Comparison of ENCODE assay signal across 36 cellular contexts in the genomic region with DNA sequence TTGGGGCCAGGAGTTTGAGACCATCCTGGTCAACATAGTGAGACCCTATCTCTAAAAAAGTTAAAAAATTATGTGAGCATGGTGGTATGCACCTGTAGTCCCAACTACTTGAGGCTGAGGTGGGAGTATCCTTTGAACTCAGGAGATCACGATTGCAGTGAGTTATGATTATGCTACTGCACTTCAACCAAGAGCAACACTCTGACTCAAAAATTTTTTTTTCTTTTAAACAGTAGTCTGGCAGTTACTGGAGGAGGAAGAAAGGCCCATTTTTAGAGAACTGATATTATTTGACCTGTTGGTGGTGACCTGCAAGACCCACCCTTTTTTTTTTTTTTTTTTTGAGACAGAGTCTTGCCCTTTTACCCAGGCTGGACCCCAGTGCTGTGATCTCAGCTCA. TPM values are rescaled to one million over a fixed set of nuclear protein-coding genes. Genes with fewer than 3 reads are reported as not detected.
"Had no signal": no experiment of that assay in that cellular context is flagged by ENCODE, and none has a peak within 500 bp of the region (broad histone marks: within the 10 kb centered on the region; RNA-seq: fewer than 3 reads in every experiment).

No MANE protein-coding gene starts in this region.

- H3K4me3 ChIP-seq: adrenal gland, body of pancreas, breast epithelium, Peyer's patch, SJCRH30, SK-N-MC had no signal

- H3K9me3 Mint-ChIP-seq: activated B cell treated with CpG ODN at 0.5 μM for 24 hours; activated naive CD4-positive, alpha-beta T cell treated with anti-CD3 and anti-CD28 coated beads, Interleukin-2, amount 50 U/mL, for 72 hours; activated T-cell treated with anti-CD3 and anti-CD28 coated beads, Interleukin-2, amount 50 U/mL, for 4 hours; activated T-helper 1 cell treated with anti-CD3 and anti-CD28 coated beads, Interleukin-12 subunit alpha, Interleukin-12 subunit beta, Interleukin-2, Interleukin-4 antibody, amounts not matched to agents 30 ng/mL and 10 ng/mL and 1 ng/mL, durations not matched to agents 14 hours and 24 hours and 36 hours had no signal

- H3K27me3 Mint-ChIP-seq: activated B cell treated with CpG ODN at 0.5 μM for 24 hours had no signal

- H3K36me3 ChIP-seq: adrenal gland, breast epithelium, Peyer's patch, SJCRH30 had no signal

- H3K9me3 ChIP-seq: adrenal gland, body of pancreas, breast epithelium, Peyer's patch, SJCRH30 had no signal

- H3K27me3 ChIP-seq: adrenal gland, body of pancreas, breast epithelium, Peyer's patch, SJCRH30 had no signal

- H3K4me3 Mint-ChIP-seq: activated B cell treated with CpG ODN at 0.5 μM for 24 hours; activated naive CD4-positive, alpha-beta T cell treated with anti-CD3 and anti-CD28 coated beads for 36 hours; activated T-cell treated with anti-CD3 and anti-CD28 coated beads, Interleukin-2, amount 50 U/mL, for 4 hours; activated T-helper 1 cell treated with anti-CD3 and anti-CD28 coated beads, Interleukin-12 subunit alpha, Interleukin-12 subunit beta, Interleukin-2, Interleukin-4 antibody, amounts not matched to agents 30 ng/mL and 10 ng/mL and 1 ng/mL, durations not matched to agents 14 hours and 24 hours and 36 hours had no signal

- H3K27ac ChIP-seq: adrenal gland, breast epithelium, Peyer's patch, SJCRH30, SK-N-MC, VCaP had no signal

- H3K4me1 ChIP-seq: adrenal gland, breast epithelium, Peyer's patch, SJCRH30 had no signal

- DNase-seq: activated B cell treated with CpG ODN at 0.5 μM for 24 hours; activated CD4-positive, alpha-beta T cell treated with anti-CD3 and anti-CD28 coated beads for 48 hours; activated CD4-positive, alpha-beta T cell treated with anti-CD3 and anti-CD28 coated beads, Interleukin-2, amount 50 U/mL, for 4 hours; activated CD4-positive, CD25-positive, alpha-beta regulatory T cell treated with anti-CD3 and anti-CD28 coated beads, Interleukin-2, amount 50 U/mL, for 72 hours; activated CD8-positive, alpha-beta memory T cell treated with anti-CD3 and anti-CD28 coated beads, Interleukin-2, amount 50 U/mL, for 4 hours; activated gamma-delta T cell treated with Interleukin-2 at 50 U/mL for 16 hours; activated naive CD4-positive, alpha-beta T cell treated with anti-CD3 and anti-CD28 coated beads for 36 hours; activated T-cell treated with anti-CD3 and anti-CD28 coated beads for 4 hours; activated T-cell treated with anti-CD3 and anti-CD28 coated beads, Interleukin-2, amount 50 U/mL, for 4 hours; adrenal gland; cerebellar nuclear complex; Karpas-422; KBM-7; NCI-H1105 treated with DMSO at 0.1 percent for 48 hours; NCI-H1436; NCI-H1694; NCI-H1930; NCI-H2081 treated with DMSO at 0.1 percent for 48 hours; NCI-H226; NCI-H446 treated with DMSO at 0.1 percent for 48 hours; NCI-H524; NCI-H69; PC-3; Peyer's patch; Right ventricle myocardium superior; RPMI8226; SJCRH30; T1000 had no signal

- ATAC-seq: activated naive CD4-positive, alpha-beta T cell treated with anti-CD3 and anti-CD28 coated beads, Interleukin-2, amount 50 U/mL, for 72 hours; activated T-cell treated with anti-CD3 and anti-CD28 coated beads, Interleukin-2, amount 50 U/mL, for 4 hours; PC-3 had no signal

- H3K27ac Mint-ChIP-seq: activated B cell treated with CpG ODN at 0.5 μM for 24 hours; activated naive CD4-positive, alpha-beta T cell treated with anti-CD3 and anti-CD28 coated beads for 36 hours; activated naive CD4-positive, alpha-beta T cell treated with anti-CD3 and anti-CD28 coated beads, Interleukin-2, amount 50 U/mL, for 72 hours; activated T-helper 1 cell treated with anti-CD3 and anti-CD28 coated beads, Interleukin-12 subunit alpha, Interleukin-12 subunit beta, Interleukin-2, Interleukin-4 antibody, amounts not matched to agents 30 ng/mL and 10 ng/mL and 1 ng/mL, durations not matched to agents 14 hours and 24 hours and 36 hours had no signal

RNA-seq across cellular contexts. Expression of a gene that starts 29.6 kb away (rescaled TPM):
- total RNA-seq: body of pancreas, cardiac septum, MCF 10A, PC-3 had no signal
